In the genomic region with DNA sequence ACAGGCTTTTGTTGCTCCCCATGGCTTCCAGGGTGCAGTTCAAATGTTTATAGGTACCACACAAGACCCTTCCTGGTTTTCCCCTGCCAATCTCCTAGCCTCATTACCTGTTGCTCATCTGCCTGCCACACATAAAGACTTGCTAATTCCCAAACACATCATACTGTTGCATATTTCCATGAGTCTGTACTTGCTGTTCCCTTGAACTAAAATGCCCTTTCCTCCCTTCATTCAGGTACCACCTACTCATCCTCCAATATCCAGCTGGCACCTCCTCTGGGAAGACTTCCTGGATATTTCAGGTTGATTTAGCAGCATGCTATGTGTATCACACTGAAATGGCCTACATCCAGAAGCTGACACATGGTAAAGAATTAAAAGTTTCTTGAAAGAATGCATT, we compare ENCODE assay signal across 24 cellular contexts.
"Had no signal": no experiment of that assay in that cellular context is flagged by ENCODE, and none has a peak within 500 bp of the region (broad histone marks: within the 10 kb centered on the region; RNA-seq: fewer than 3 reads in every experiment).

No MANE protein-coding gene starts in this region.

- H3K4me3 ChIP-seq: adrenal gland, left ventricle myocardium inferior, lung, mucosa of descending colon, right lobe of liver, thyroid gland, upper lobe of right lung had no signal

- ATAC-seq: activated CD4-positive, alpha-beta T cell treated with anti-CD3 and anti-CD28 coated beads for 36 hours; activated CD8-positive, alpha-beta T cell treated with anti-CD3 and anti-CD28 coated beads, Interleukin-2, amount 10 ng/mL, durations not matched to agents 7 days and 5 days; natural killer cell treated with Interleukin-12 subunit alpha and Interleukin-12 subunit beta and Interleukin-15 and Interleukin-18, amount 100 ng/mL, for 72 hours; right lobe of liver; stimulated activated effector memory CD8-positive, alpha-beta T cell treated with anti-CD3 and anti-CD28 coated beads, Interleukin-12 subunit alpha, Interleukin-12 subunit beta, amount 100 ng/mL, for 72 hours had no signal

- FAIRE-seq: endothelial cell of umbilical vein, frontal cortex, islet of Langerhans had no signal

- DNase-seq: activated CD4-positive, alpha-beta T cell treated with anti-CD3 and anti-CD28 coated beads for 36 hours; activated CD4-positive, CD25-positive, alpha-beta regulatory T cell; activated CD8-positive, alpha-beta T cell treated with anti-CD3 and anti-CD28 coated beads, Interleukin-2, amount 10 ng/mL, durations not matched to agents 7 days and 5 days; activated effector memory CD4-positive, alpha-beta T cell treated with Interleukin-2 at 50 U/mL for 16 hours; activated naive CD4-positive, alpha-beta T cell treated with anti-CD3 and anti-CD28 coated beads for 36 hours; activated naive CD8-positive, alpha-beta T cell treated with anti-CD3 and anti-CD28 coated beads for 36 hours; adrenal gland; aorta; left ventricle myocardium inferior; mesendoderm; right lobe of liver; stimulated activated CD4-positive, alpha-beta T cell treated with anti-CD3 and anti-CD28 coated beads, Interleukin-12 subunit alpha, Interleukin-12 subunit beta, amount 100 ng/mL, for 4 hours; stimulated activated CD4-positive, alpha-beta T cell treated with anti-CD3 and anti-CD28 coated beads, Interleukin-4, amount 100 ng/mL, for 24 hours; substantia nigra; T-helper 1 cell; thyroid gland; upper lobe of right lung had no signal

- H3K27me3 ChIP-seq: adrenal gland, right lobe of liver, thyroid gland had no signal

- H3K9me3 ChIP-seq: adrenal gland, left ventricle myocardium inferior, mucosa of descending colon, right lobe of liver, thyroid gland, upper lobe of right lung had no signal

- H3K27ac ChIP-seq: adrenal gland, left ventricle myocardium inferior, right lobe of liver, thyroid gland, upper lobe of right lung had no signal

- H3K4me1 ChIP-seq: thyroid gland had no signal

- H3K36me3 ChIP-seq: adrenal gland, left ventricle myocardium inferior, right lobe of liver, thyroid gland, upper lobe of right lung had no signal
